In genomic region chr7:80858141-80858903, GRCh38 we compare ENCODE assay signal across 11 cellular contexts.
DNase-seq lines count a peak whose midpoint lies in the region; ATAC-seq and TF ChIP-seq lines count a peak whose summit lies in the region.
"Had no signal": no experiment of that assay in that cellular context is flagged by ENCODE, and none has a peak within 500 bp of the region (broad histone marks: within the 10 kb centered on the region; RNA-seq: fewer than 3 reads in every experiment).

No MANE protein-coding gene starts in this region.

- no peaks in the 10 kb centered on the region for H3K27me3 ChIP-seq in foreskin keratinocyte

- ATAC-seq in foreskin keratinocyte (peak; percentile 44), HG02759 (IDR thresholded peaks at IDR 0.05; ENCODE audit: unreplicated experiment) (no peak)

- no peak for TF ChIP-seq CTCF in foreskin keratinocyte (conservative IDR thresholded peaks at IDR 0.05)
- no peak for TF ChIP-seq CTCF in type B pancreatic cell (conservative IDR thresholded peaks at IDR 0.05)

- peak overlapping the region; percentile 52 for H3K27ac ChIP-seq in foreskin keratinocyte

- H3K9me3 Mint-ChIP-seq in type B pancreatic cell = peaks cover 9% of the 10 kb centered on the region

- H3K27ac Mint-ChIP-seq in type B pancreatic cell = peak overlapping the region; percentile 52
- H3K27ac Mint-ChIP-seq: activated naive CD8-positive, alpha-beta T cell had no signal

- no peaks in the 10 kb centered on the region for H3K27me3 Mint-ChIP-seq in type B pancreatic cell
- H3K27me3 Mint-ChIP-seq: activated naive CD8-positive, alpha-beta T cell had no signal

- peaks cover 14% of the 10 kb centered on the region for H3K36me3 Mint-ChIP-seq in type B pancreatic cell
- H3K36me3 Mint-ChIP-seq: activated naive CD8-positive, alpha-beta T cell had no signal

- H3K4me3 Mint-ChIP-seq in type B pancreatic cell = no peak overlapping the region
- H3K4me3 Mint-ChIP-seq: activated naive CD8-positive, alpha-beta T cell had no signal

- DNase-seq in SIG-M5 treated with dmso at 0.1 percent for 504 hours (lab: John Stamatoyannopoulos, UW; ENCODE audit: unreplicated experiment) (peak; percentile 11), SIG-M5 (lab: John Stamatoyannopoulos, UW) (no peak), OCI-M1 (lab: John Stamatoyannopoulos, UW) (peak; percentile 62), foreskin keratinocyte (no peak), type B pancreatic cell (ENCODE audit: extremely low spot score, unreplicated experiment) (no peak), NCI-H510A (lab: John Stamatoyannopoulos, UW) (no peak), HPDE6-E6E7 (ENCODE audit: extremely low spot score) (no peak)
- DNase-seq: NCI-H748 treated with DMSO at 0.1 percent for 48 hours; stimulated activated CD4-positive, alpha-beta T cell treated with anti-CD3 and anti-CD28 coated beads, Interleukin-4, amount 100 ng/mL, for 4 hours had no signal

- H3K4me1 Mint-ChIP-seq in type B pancreatic cell (ENCODE audit: unreplicated experiment) = peaks cover 17% of the 10 kb centered on the region

- H3K4me1 ChIP-seq in foreskin keratinocyte = peaks cover 20% of the 10 kb centered on the region

Comparison
In these comparisons a context has a peak if more than half of its experiments do, and no peak if none do; other contexts are left out.
1. DNase-seq: peak in SIG-M5 treated with dmso at 0.1 percent for 504 hours (single experiment) and OCI-M1 (single experiment); none in SIG-M5 (single experiment), foreskin keratinocyte (0 of 2), type B pancreatic cell (single experiment), NCI-H510A (single experiment) and HPDE6-E6E7 (single experiment).